Comparison of ENCODE assay signal across 8 cellular contexts in genomic region chr16:83826146-83826913, GRCh38. TPM values are rescaled to one million over a fixed set of nuclear protein-coding genes. Genes with fewer than 3 reads are reported as not detected.
DNase-seq lines count a peak whose midpoint lies in the region; ATAC-seq, FAIRE-seq and TF ChIP-seq lines count a peak whose summit lies in the region.

No MANE protein-coding gene starts in this region.

- peak; percentile 79 for ATAC-seq in GM19035 (IDR thresholded peaks at IDR 0.05; ENCODE audit: unreplicated experiment)
- peak; percentile 96 to 100 (median 98) for ATAC-seq in pancreas

- H3K9me3 ChIP-seq in SJCRH30 (replicated peaks) (no peaks in the 10 kb centered on the region), pancreas (no peaks in the 10 kb centered on the region), tibial nerve (no peaks in the 10 kb centered on the region)

- FAIRE-seq in pancreas (lab: Jason Lieb, UNC) = peak; percentile 37

- WGBS in pancreas, 2 donors = 26 to 28% methylated on average over 21 of the region's 21 CpGs
- WGBS in tibial nerve, 2 donors = 37% methylated on average over 21 of the region's 21 CpGs

- H3K36me3 ChIP-seq in SJCRH30 = no peaks in the 10 kb centered on the region
- no peaks in the 10 kb centered on the region for H3K36me3 ChIP-seq in pancreas
- H3K36me3 ChIP-seq in tibial nerve = no peaks in the 10 kb centered on the region

- TF ChIP-seq CTCF in pancreas (IDR thresholded peaks at IDR 0.05) (peak; percentile 18 to 95 (median 93)), tibial nerve (IDR thresholded peaks at IDR 0.05) (peak; percentile 89 to 94 (median 89))

- no peak overlapping the region for H3K27ac ChIP-seq in SJCRH30
- no peak overlapping the region for H3K27ac ChIP-seq in pancreas
- H3K27ac ChIP-seq in tibial nerve = peak overlapping the region in 1 of 4 donors; percentile 9

- no peak for TF ChIP-seq POLR2A in tibial nerve (IDR thresholded peaks at IDR 0.05)

- peaks cover 5% of the 10 kb centered on the region; the same call in 1 of the 2 replicates for H3K4me1 ChIP-seq in SJCRH30
- H3K4me1 ChIP-seq in pancreas = no peaks in the 10 kb centered on the region
- peaks cover 0 to 9% (median 0%) of the 10 kb centered on the region in 4 donors for H3K4me1 ChIP-seq in tibial nerve

- DNase-seq in AML-193 (lab: John Stamatoyannopoulos, UW) (peak; percentile 54 to 66), HuH-7.5 (ENCODE audit: low spot score) (peak; percentile 85), SJCRH30 (peak; percentile 63 to 82), globus pallidus (ENCODE audit: low spot score) (peak; percentile 81), pancreas (peak; percentile 57 to 95 (median 91)), tibial nerve (ENCODE audit: low spot score in 2 of 2) (peak; percentile 83 to 97)
- peak; percentile 70 for DNase-seq in activated gamma-delta T cell treated with anti-CD3 and anti-CD28 coated beads, Interleukin-2, amount 50 U/mL, for 16 hours (ENCODE audit: low read depth)

- TF ChIP-seq EP300 in tibial nerve (IDR thresholded peaks at IDR 0.05) = peak in 1 of 2 donors; percentile 54

- no peaks in the 10 kb centered on the region for H3K27me3 ChIP-seq in SJCRH30
- no peaks in the 10 kb centered on the region for H3K27me3 ChIP-seq in pancreas
- no peaks in the 10 kb centered on the region for H3K27me3 ChIP-seq in tibial nerve

- H3K4me3 ChIP-seq in SJCRH30 (no peak overlapping the region), pancreas (no peak overlapping the region), tibial nerve (no peak overlapping the region)

- intact Hi-C loops in pancreas (cut with DNase I) = loop anchor here in 2 of 3 donors (10.0 kb wide), 2 partner anchors 58 to 228 kb away; no protein-coding TSS in a partner anchor

RNA-seq across cellular contexts. Expression of gene HSBP1, which starts 18.6 kb away (rescaled TPM):
- 198 and 204 TPM in 2 replicates for total RNA-seq in SJCRH30 (2014; rRNA removed; shearing (Covaris generic))
- total RNA-seq in pancreas (10 to 100 TPM; 21.3 to 53.7 (median 32.0) TPM), tibial nerve (10 to 100 TPM in 1 of 4 donors, 1 to 10 TPM in 3; 7.3 to 12.6 (median 8.5) TPM)
- 10 to 100 TPM; 16.3 to 32.8 TPM for polyA plus RNA-seq in pancreas
